In genomic region chr1:178134061-178134460, GRCh38 we compare ENCODE assay signal across 9 cellular contexts. TPM values are rescaled to one million over a fixed set of nuclear protein-coding genes. Genes with fewer than 3 reads are reported as not detected.
DNase-seq lines count a peak whose midpoint lies in the region; ATAC-seq, FAIRE-seq and TF ChIP-seq lines count a peak whose summit lies in the region.
"Had no signal": no experiment of that assay in that cellular context is flagged by ENCODE, and none has a peak within 500 bp of the region (broad histone marks: within the 10 kb centered on the region; RNA-seq: fewer than 3 reads in every experiment).

No MANE protein-coding gene starts in this region.

- no peaks in the 10 kb centered on the region for H3K9me3 ChIP-seq in prostate gland

- H3K4me3 Mint-ChIP-seq in activated CD4-positive, alpha-beta memory T cell treated with anti-CD3 and anti-CD28 coated beads, Interleukin-2, amount 10 ng/mL, durations not matched to agents 7 days and 5 days, result no peak overlapping the region
- H3K4me3 Mint-ChIP-seq: nephron had no signal

- H3K27ac ChIP-seq in prostate gland, result no peak overlapping the region

- FAIRE-seq in H54 (lab: Jason Lieb, UNC), result peak; percentile 84

- H3K36me3 Mint-ChIP-seq in activated CD4-positive, alpha-beta memory T cell treated with anti-CD3 and anti-CD28 coated beads, Interleukin-2, amount 10 ng/mL, durations not matched to agents 7 days and 5 days (ENCODE audit: low read depth), result no peaks in the 10 kb centered on the region

- no peak overlapping the region for H3K27ac Mint-ChIP-seq in activated CD4-positive, alpha-beta memory T cell treated with anti-CD3 and anti-CD28 coated beads, Interleukin-2, amount 10 ng/mL, durations not matched to agents 7 days and 5 days

- no peak overlapping the region for H3K4me3 ChIP-seq in prostate gland

- peaks cover 2% of the 10 kb centered on the region for H3K9me3 Mint-ChIP-seq in activated CD4-positive, alpha-beta memory T cell treated with anti-CD3 and anti-CD28 coated beads, Interleukin-2, amount 10 ng/mL, durations not matched to agents 7 days and 5 days
- H3K9me3 Mint-ChIP-seq: nephron had no signal

- CTCF ChIA-PET in activated CD4-positive, alpha-beta memory T cell treated with anti-CD3 and anti-CD28 coated beads, Interleukin-2, amount 10 ng/mL, durations not matched to agents 7 days and 5 days (lab: Charles Lee), result no interaction called here

- POLR2A ChIA-PET in activated CD4-positive, alpha-beta memory T cell treated with anti-CD3 and anti-CD28 coated beads, Interleukin-2, amount 10 ng/mL, durations not matched to agents 7 days and 5 days (lab: Charles Lee), result no interaction called here

- H3K4me1 ChIP-seq in prostate gland (replicated peaks), result no peaks in the 10 kb centered on the region

- DNase-seq in H54 (ENCODE audit: insufficient read length, low spot score) (no peak), SIG-M5 (lab: John Stamatoyannopoulos, UW) (peak; percentile 64), fibroblast of peridontal ligament (ENCODE audit: extremely low read depth) (peak; percentile 81), pons (ENCODE audit: low spot score) (peak; percentile 83), SK-N-DZ (ENCODE audit: low spot score) (no peak), prostate gland (ENCODE audit: low spot score) (no peak)
- DNase-seq in activated CD4-positive, alpha-beta memory T cell treated with anti-CD3 and anti-CD28 coated beads, Interleukin-2, amount 10 ng/mL, durations not matched to agents 7 days and 5 days, result no peak

- 69% methylated on average over 2 of the region's 2 CpGs for WGBS in prostate gland

- no peak for TF ChIP-seq POLR2A in H54 (IDR thresholded peaks at IDR 0.05; ENCODE audit: low read depth, low read length)
- no peak for TF ChIP-seq POLR2A in prostate gland (IDR thresholded peaks at IDR 0.05)

- intact Hi-C loops in prostate gland (cut with DNase I), result no loop called here

- no peaks in the 10 kb centered on the region for H3K36me3 ChIP-seq in prostate gland

- no peaks in the 10 kb centered on the region for H3K4me1 Mint-ChIP-seq in activated CD4-positive, alpha-beta memory T cell treated with anti-CD3 and anti-CD28 coated beads, Interleukin-2, amount 10 ng/mL, durations not matched to agents 7 days and 5 days

- H3K27me3 Mint-ChIP-seq in activated CD4-positive, alpha-beta memory T cell treated with anti-CD3 and anti-CD28 coated beads, Interleukin-2, amount 10 ng/mL, durations not matched to agents 7 days and 5 days, result no peaks in the 10 kb centered on the region

- no peaks in the 10 kb centered on the region for H3K27me3 ChIP-seq in prostate gland (replicated peaks; ENCODE audit: insufficient read depth)

- no peak for ATAC-seq in HG03045 (IDR thresholded peaks at IDR 0.05; ENCODE audit: unreplicated experiment)

- no peak for TF ChIP-seq CTCF in prostate gland (IDR thresholded peaks at IDR 0.05)

RNA-seq across cellular contexts. Expression of gene RASAL2, which starts 40.2 kb away (rescaled TPM):
- 5.2 and 6.4 TPM in 2 replicates for polyA plus RNA-seq in SK-N-DZ (2014; cell fraction: cytosol; rRNA removed)
- polyA plus RNA-seq in SK-N-DZ (2014; cell fraction: nucleus; rRNA removed), result 10.4 and 14.1 TPM in 2 replicates
- 10 to 100 TPM in 1 of 2 donors, 1 to 10 TPM in 1; 9.2 to 36.9 TPM for total RNA-seq in prostate gland
- total RNA-seq in activated CD4-positive, alpha-beta memory T cell treated with anti-CD3 and anti-CD28 coated beads, Interleukin-2, amount 10 ng/mL, durations not matched to agents 7 days and 5 days, result not detected

Comparison
In these comparisons a context has a peak if more than half of its experiments do, and no peak if none do; other contexts are left out.
1. DNase-seq: peak in SIG-M5 (single experiment), fibroblast of peridontal ligament (single experiment) and pons (single experiment); none in H54 (single experiment), SK-N-DZ (single experiment), prostate gland (single experiment) and activated CD4-positive, alpha-beta memory T cell treated with anti-CD3 and anti-CD28 coated beads, Interleukin-2, amount 10 ng/mL, durations not matched to agents 7 days and 5 days (single experiment).
2. RNA of gene RASAL2, which starts 40.2 kb away (total RNA-seq): 9.2 to 36.9 TPM in prostate gland; not detected in activated CD4-positive, alpha-beta memory T cell treated with anti-CD3 and anti-CD28 coated beads, Interleukin-2, amount 10 ng/mL, durations not matched to agents 7 days and 5 days; every median in the first group is over 10 times any median in the second.